ENCODE assay signal across 12 cellular contexts in the genomic region with DNA sequence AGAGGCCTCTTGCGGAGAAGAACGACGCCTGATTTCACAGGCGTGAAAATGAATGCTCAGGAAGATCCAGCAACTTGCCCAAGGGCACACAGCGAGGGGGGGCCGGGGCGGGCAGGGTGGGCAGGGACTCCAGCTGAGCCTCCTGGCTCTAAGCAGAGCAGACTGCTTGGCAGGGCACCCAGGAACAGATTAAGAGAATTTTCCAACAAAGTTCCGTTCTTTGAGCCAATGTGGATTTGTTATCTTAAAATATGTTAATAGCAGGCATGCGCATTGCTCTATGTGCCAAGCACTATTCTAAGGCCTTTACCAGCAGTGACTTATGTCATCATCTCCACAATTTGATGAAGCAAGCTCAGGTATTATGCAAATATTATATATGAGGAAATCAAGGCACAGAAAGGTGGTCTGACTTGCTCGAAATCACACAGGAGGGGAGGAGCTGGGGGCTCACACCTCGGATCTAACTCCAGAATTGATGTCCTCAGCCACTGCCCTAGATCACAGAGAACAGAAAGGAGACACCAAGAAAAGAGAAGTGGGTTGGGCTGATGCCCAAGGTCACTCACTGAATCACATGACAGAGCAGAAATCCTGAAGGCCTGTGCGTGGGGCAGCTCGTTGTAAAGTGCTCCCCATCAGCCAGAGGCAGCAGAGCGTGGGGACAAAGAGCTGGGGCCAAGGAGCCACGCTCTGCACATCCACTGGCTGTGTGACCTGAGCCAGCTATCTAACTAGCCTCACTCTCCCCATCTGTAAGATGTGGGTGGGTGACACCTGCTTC. TPM values are rescaled to one million over a fixed set of nuclear protein-coding genes. Genes with fewer than 3 reads are reported as not detected.
DNase-seq lines count a peak whose midpoint lies in the region; ATAC-seq and TF ChIP-seq lines count a peak whose summit lies in the region.
"Had no signal": no experiment of that assay in that cellular context is flagged by ENCODE, and none has a peak within 500 bp of the region (broad histone marks: within the 10 kb centered on the region; RNA-seq: fewer than 3 reads in every experiment).

No MANE protein-coding gene starts in this region.

- TF ChIP-seq CTCF in GM23338 (conservative IDR thresholded peaks at IDR 0.05; ENCODE audit: low read depth in 2 of 2) (no peak), VCaP (conservative IDR thresholded peaks at IDR 0.05) (no peak), hepatocyte (IDR thresholded peaks at IDR 0.05; ENCODE audit: poor library complexity) (no peak)

- H3K27ac ChIP-seq in GM23338 (ENCODE audit: low read depth) (no peak overlapping the region), VCaP (peak overlapping the region; percentile 26; the same call in 1 of the 2 replicates), hepatocyte (peak overlapping the region; percentile 64)
- H3K27ac ChIP-seq: RWPE1 had no signal

- H3K27ac Mint-ChIP-seq in GM23338 (no peak overlapping the region), immature natural killer cell (peak overlapping the region in 2 of 6 donors; percentile 44 to 69)

- H3K27me3 ChIP-seq in GM23338 (ENCODE audit: insufficient read depth) (no peaks in the 10 kb centered on the region), hepatocyte (no peaks in the 10 kb centered on the region), skeletal muscle satellite cell (ENCODE audit: control insufficient read depth, insufficient read depth, low read length) (no peaks in the 10 kb centered on the region)

- H4K20me1 ChIP-seq in GM23338 (replicated peaks; ENCODE audit: insufficient read depth) (no peaks in the 10 kb centered on the region), hepatocyte (ENCODE audit: insufficient read depth, poor library complexity, severe bottlenecking) (no peaks in the 10 kb centered on the region)

- no peak overlapping the region for H3K4me3 Mint-ChIP-seq in GM23338
- no peak overlapping the region for H3K4me3 Mint-ChIP-seq in immature natural killer cell

- no peak for ATAC-seq in GM23338
- no peak for ATAC-seq in HG02840 (IDR thresholded peaks at IDR 0.05; ENCODE audit: low FRiP score, unreplicated experiment)
- no peak for ATAC-seq in HG02973 (IDR thresholded peaks at IDR 0.05; ENCODE audit: unreplicated experiment)

- no peaks in the 10 kb centered on the region for H3K36me3 ChIP-seq in GM23338 (ENCODE audit: insufficient read depth)
- no peaks in the 10 kb centered on the region for H3K36me3 ChIP-seq in hepatocyte (replicated peaks; ENCODE audit: insufficient read depth, low read depth)
- H3K36me3 ChIP-seq in skeletal muscle satellite cell (ENCODE audit: insufficient read depth, low read length) = no peaks in the 10 kb centered on the region

- 88% methylated on average over 14 of the region's 15 CpGs for WGBS in hepatocyte (ENCODE audit: low lambda C conversion rate, missing lambda C conversion rate)

- H3K4me1 ChIP-seq in GM23338 (ENCODE audit: insufficient read depth) (peaks cover 9% of the 10 kb centered on the region), hepatocyte (ENCODE audit: insufficient read depth) (peaks cover 9% of the 10 kb centered on the region), skeletal muscle satellite cell (ENCODE audit: control insufficient read depth, insufficient read depth, low read length) (peaks cover 30% of the 10 kb centered on the region)

- H3K4me2 ChIP-seq in GM23338 (no peak overlapping the region), hepatocyte (peak overlapping the region; percentile 2), skeletal muscle satellite cell (ENCODE audit: low read length) (peak overlapping the region; percentile 67)

- H3K9ac ChIP-seq in skeletal muscle satellite cell (ENCODE audit: low read depth, low read length) = peak overlapping the region; percentile 47

- H3K9me3 ChIP-seq in hepatocyte (ENCODE audit: low read depth) = no peaks in the 10 kb centered on the region
- H3K9me3 ChIP-seq in skeletal muscle satellite cell (replicated peaks; ENCODE audit: low read length) = peaks cover 6% of the 10 kb centered on the region

- DNase-seq in GM23338 (ENCODE audit: low spot score) (no peak), hepatocyte (ENCODE audit: low spot score) (no peak), immature natural killer cell (no peak), 8988T (no peak)
- DNase-seq: activated CD4-positive, alpha-beta T cell treated with anti-CD3 and anti-CD28 coated beads, Interleukin-2, amount 50 U/mL, for 48 hours; DMS53; NCI-H2029 had no signal

- H3K27me3 Mint-ChIP-seq in GM23338 (ENCODE audit: insufficient read depth, low read depth, poor library complexity) (peaks cover 20% of the 10 kb centered on the region), immature natural killer cell (ENCODE audit: low read depth in 3 of 3) (peaks cover 0 to 12% (median 4%) of the 10 kb centered on the region in 3 donors)

- H3K9me2 ChIP-seq in GM23338 (ENCODE audit: insufficient read depth) = no peaks in the 10 kb centered on the region
- H3K9me2 ChIP-seq in hepatocyte (replicated peaks; ENCODE audit: insufficient read depth) = no peaks in the 10 kb centered on the region

- peaks cover 2% of the 10 kb centered on the region; the same call in 1 of the 2 replicates for H3F3A ChIP-seq in GM23338 (replicated peaks; ENCODE audit: low read depth)

- H2AFZ ChIP-seq in GM23338 (peak overlapping the region; percentile 96; the same call in 1 of the 2 replicates), hepatocyte (no peak overlapping the region)

- H3K79me2 ChIP-seq in GM23338 (replicated peaks; ENCODE audit: insufficient read depth) (no peaks in the 10 kb centered on the region), hepatocyte (no peaks in the 10 kb centered on the region)

- H3K4me3 ChIP-seq in GM23338 = no peak overlapping the region
- H3K4me3 ChIP-seq in hepatocyte = no peak overlapping the region
- H3K4me3 ChIP-seq in skeletal muscle satellite cell (ENCODE audit: low read length) = no peak overlapping the region

- H3K9me3 Mint-ChIP-seq in GM23338 (peaks cover 17% of the 10 kb centered on the region), immature natural killer cell (peaks cover 0 to 7% (median 4%) of the 10 kb centered on the region in 6 donors)

- H3K4me1 Mint-ChIP-seq in GM23338 (peaks cover 31% of the 10 kb centered on the region), immature natural killer cell (no peaks in the 10 kb centered on the region)

- peaks cover 19% of the 10 kb centered on the region for H3K36me3 Mint-ChIP-seq in GM23338 (ENCODE audit: low read depth)
- H3K36me3 Mint-ChIP-seq in immature natural killer cell = peaks cover 0 to 12% (median 0%) of the 10 kb centered on the region in 3 donors

TF ChIP-seq in GM23338, 12 proteins besides CTCF, POLR2A, EP300 and RAD21 (continues in another document):
- no peak for TF ChIP-seq CREB1 (CRISPR knock-in tag; IDR thresholded peaks at IDR 0.05; ENCODE audit: low read depth)
- TF ChIP-seq STAT1 (IDR thresholded peaks at IDR 0.05; ENCODE audit: unreplicated experiment) = no peak
- TF ChIP-seq ETS1 (IDR thresholded peaks at IDR 0.05) = no peak
- no peak for TF ChIP-seq POLR2AphosphoS5 (IDR thresholded peaks at IDR 0.05; ENCODE audit: low read depth)
- TF ChIP-seq EZH2 (IDR thresholded peaks at IDR 0.05; ENCODE audit: low read depth, unreplicated experiment) = no peak
- no peak for TF ChIP-seq NANOG (IDR thresholded peaks at IDR 0.05; ENCODE audit: borderline replicate concordance)

RNA-seq across cellular contexts. Expression of gene MEAK7, which starts 23.2 kb away (rescaled TPM):
- total RNA-seq in GM23338 (2014; rRNA removed; shearing (Covaris generic)) = 16.9 and 17.2 TPM in 2 replicates
- polyA plus RNA-seq in GM23338 (2016; fragmentation: Nextera tagmentation; extraction: Ambion mirVana) = 7.5 and 7.9 TPM in 2 replicates
- 13.5 and 29.7 TPM in 2 replicates for total RNA-seq in hepatocyte
- 21.6 and 22.6 TPM in 2 replicates for polyA plus RNA-seq in hepatocyte
- total RNA-seq in skeletal muscle satellite cell (2012; rRNA removed) = 27.3 and 40.1 TPM in 2 replicates
- 1 to 10 TPM; 3.0 to 5.2 (median 5.1) TPM for polyA plus RNA-seq in immature natural killer cell
